In the genomic region with DNA sequence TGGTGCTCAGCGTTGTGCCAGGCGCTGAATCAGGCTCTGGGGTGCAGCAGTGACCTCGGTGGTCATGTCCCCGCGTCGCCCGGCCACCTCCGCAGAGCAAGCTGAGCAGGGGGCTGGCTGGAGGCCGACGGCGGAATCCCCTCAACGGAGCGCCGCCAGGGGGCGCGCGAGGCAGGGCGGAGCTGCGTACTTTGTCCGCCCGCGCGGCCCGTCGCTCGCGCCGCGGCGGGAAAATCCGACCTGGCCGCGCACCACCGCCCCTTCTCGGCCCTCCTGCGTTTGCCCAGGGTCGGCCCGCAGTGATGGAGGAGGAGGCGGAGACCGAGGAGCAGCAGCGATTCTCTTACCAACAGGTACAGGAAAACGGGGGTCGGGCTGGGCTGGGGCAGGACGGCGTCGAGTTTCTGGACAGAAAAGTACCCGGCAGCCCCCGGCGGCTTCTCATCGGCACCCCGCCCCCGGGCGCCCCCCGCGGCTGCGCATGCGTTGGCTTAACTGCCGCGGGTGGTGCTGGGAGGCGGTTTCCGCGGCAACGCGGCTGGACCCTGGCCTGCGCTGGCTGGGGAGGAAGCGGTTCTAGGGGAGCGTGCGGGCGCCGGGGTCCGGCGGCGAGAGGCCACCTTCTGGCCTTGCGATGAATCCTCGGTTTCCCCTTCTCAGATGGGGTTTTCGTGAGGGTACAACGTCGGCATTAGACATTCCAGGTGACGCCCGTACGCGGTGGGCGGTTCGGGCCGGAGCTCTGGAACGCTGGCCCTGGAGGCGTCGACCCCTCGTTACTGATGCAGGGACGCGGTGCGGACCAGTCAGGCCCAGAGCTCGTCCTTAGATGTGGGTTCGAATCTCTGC, we compare ENCODE assay signal across 8 cellular contexts. TPM values are rescaled to one million over a fixed set of nuclear protein-coding genes. Genes with fewer than 3 reads are reported as not detected.
DNase-seq lines count a peak whose midpoint lies in the region; ATAC-seq and TF ChIP-seq lines count a peak whose summit lies in the region.

A gene (plus strand): TSS at position 218 of the 849 bp plus-strand sequence. CDS start 85 bp downstream, at position 303.

- WGBS in heart left ventricle, 4 donors, result 0% methylated on average over 34 to 94 of the region's 94 CpGs

- no peaks in the 10 kb centered on the region for H3K9me3 Mint-ChIP-seq in activated naive CD8-positive, alpha-beta T cell treated with anti-CD3 and anti-CD28 coated beads, Interleukin-2, amount 50 U/mL, for 24 hours
- H3K9me3 Mint-ChIP-seq in type B pancreatic cell, result no peaks in the 10 kb centered on the region

- H3K4me1 ChIP-seq in heart left ventricle, result peaks cover 0 to 26% (median 12%) of the 10 kb centered on the region in 12 donors

- H3K4me1 Mint-ChIP-seq in activated naive CD8-positive, alpha-beta T cell treated with anti-CD3 and anti-CD28 coated beads, Interleukin-2, amount 50 U/mL, for 24 hours, result peaks cover 27% of the 10 kb centered on the region
- H3K4me1 Mint-ChIP-seq in type B pancreatic cell (ENCODE audit: unreplicated experiment), result peaks cover 39% of the 10 kb centered on the region

- peak within 1 kb of the TSS in 11 of 12 donors; percentile 8 to 82 (median 69) for H3K27ac ChIP-seq in heart left ventricle

- H3K4me3 ChIP-seq in heart left ventricle, result peak within 1 kb of the TSS; percentile 61 to 93 (median 82)

- TF ChIP-seq CTCF in GM12873 (IDR thresholded peaks at IDR 0.05; ENCODE audit: insufficient read depth, low read depth, low read length, missing control alignments) (peak; percentile 92), heart left ventricle (IDR thresholded peaks at IDR 0.05) (peak; percentile 94 to 99 (median 97)), type B pancreatic cell (conservative IDR thresholded peaks at IDR 0.05) (peak; percentile 99)

- intact Hi-C loops in heart left ventricle (cut with DNase I) (loop anchor here (1.0 to 10.0 kb wide), 8 partner anchors 37 to 64 kb away; a partner anchor contains a TSS), posterior cingulate gyrus (cut with DNase I) (loop anchor here (1.0 to 10.0 kb wide), 4 partner anchors 32 to 396 kb away; a partner anchor contains a TSS)

- peak; percentile 70 for ATAC-seq in HG02623 (IDR thresholded peaks at IDR 0.05; ENCODE audit: unreplicated experiment)
- ATAC-seq in activated naive CD8-positive, alpha-beta T cell treated with anti-CD3 and anti-CD28 coated beads, Interleukin-2, amount 50 U/mL, for 24 hours, result peak; percentile 86
- peak; percentile 87 to 98 (median 97) for ATAC-seq in heart left ventricle

- DNase-seq in NCI-H1092 treated with DMSO at 0.1 percent for 48 hours (lab: John Stamatoyannopoulos, UW) (peak; percentile 95), T follicular helper cell (ENCODE audit: low read depth) (peak; percentile 76), heart left ventricle (peak; percentile 91 to 96 (median 95)), posterior cingulate gyrus (peak; percentile 67 to 96 (median 76)), type B pancreatic cell (ENCODE audit: extremely low spot score, unreplicated experiment) (peak; percentile 93)
- peak; percentile 93 for DNase-seq in activated naive CD8-positive, alpha-beta T cell treated with anti-CD3 and anti-CD28 coated beads, Interleukin-2, amount 50 U/mL, for 24 hours

- H3K27me3 ChIP-seq in heart left ventricle, result no peaks in the 10 kb centered on the region

- peak within 1 kb of the TSS; percentile 91 for H3K27ac Mint-ChIP-seq in activated naive CD8-positive, alpha-beta T cell treated with anti-CD3 and anti-CD28 coated beads, Interleukin-2, amount 50 U/mL, for 24 hours
- peak within 1 kb of the TSS; percentile 87 for H3K27ac Mint-ChIP-seq in type B pancreatic cell

- no peaks in the 10 kb centered on the region for H3K9me3 ChIP-seq in heart left ventricle

- peak within 1 kb of the TSS; percentile 87 for H3K4me3 Mint-ChIP-seq in activated naive CD8-positive, alpha-beta T cell treated with anti-CD3 and anti-CD28 coated beads, Interleukin-2, amount 50 U/mL, for 24 hours
- H3K4me3 Mint-ChIP-seq in type B pancreatic cell, result peak within 1 kb of the TSS; percentile 95

- TF ChIP-seq POLR2A in heart left ventricle (IDR thresholded peaks at IDR 0.05), result peak in 1 of 2 donors; percentile 31

- peaks cover 0 to 7% (median 0%) of the 10 kb centered on the region in 9 donors for H3K36me3 ChIP-seq in heart left ventricle

- H3K36me3 Mint-ChIP-seq in activated naive CD8-positive, alpha-beta T cell treated with anti-CD3 and anti-CD28 coated beads, Interleukin-2, amount 50 U/mL, for 24 hours (ENCODE audit: low read depth), result no peaks in the 10 kb centered on the region
- H3K36me3 Mint-ChIP-seq in type B pancreatic cell, result peaks cover 5% of the 10 kb centered on the region

- H3K27me3 Mint-ChIP-seq in activated naive CD8-positive, alpha-beta T cell treated with anti-CD3 and anti-CD28 coated beads, Interleukin-2, amount 50 U/mL, for 24 hours, result no peaks in the 10 kb centered on the region
- H3K27me3 Mint-ChIP-seq in type B pancreatic cell, result no peaks in the 10 kb centered on the region

RNA-seq across cellular contexts. Expression of the gene that starts here (rescaled TPM):
- 10 to 100 TPM in 1 of 9 donors, 1 to 10 TPM in 8; 2.4 to 11.6 (median 8.5) TPM for total RNA-seq in heart left ventricle
- 1 to 10 TPM; 6.7 to 8.2 TPM for polyA plus RNA-seq in heart left ventricle
- 17.8 and 24.7 TPM in 2 replicates for total RNA-seq in type B pancreatic cell (ENCODE audit: low replicate concordance)

Comparison
In these comparisons a context has a peak if more than half of its experiments do, and no peak if none do; other contexts are left out.
1. Peak in every context shown above with its lines: DNase-seq, ATAC-seq, H3K4me3 ChIP-seq and H3K27ac ChIP-seq.